ENCODE assay signal across 1 cellular context in the genomic region with DNA sequence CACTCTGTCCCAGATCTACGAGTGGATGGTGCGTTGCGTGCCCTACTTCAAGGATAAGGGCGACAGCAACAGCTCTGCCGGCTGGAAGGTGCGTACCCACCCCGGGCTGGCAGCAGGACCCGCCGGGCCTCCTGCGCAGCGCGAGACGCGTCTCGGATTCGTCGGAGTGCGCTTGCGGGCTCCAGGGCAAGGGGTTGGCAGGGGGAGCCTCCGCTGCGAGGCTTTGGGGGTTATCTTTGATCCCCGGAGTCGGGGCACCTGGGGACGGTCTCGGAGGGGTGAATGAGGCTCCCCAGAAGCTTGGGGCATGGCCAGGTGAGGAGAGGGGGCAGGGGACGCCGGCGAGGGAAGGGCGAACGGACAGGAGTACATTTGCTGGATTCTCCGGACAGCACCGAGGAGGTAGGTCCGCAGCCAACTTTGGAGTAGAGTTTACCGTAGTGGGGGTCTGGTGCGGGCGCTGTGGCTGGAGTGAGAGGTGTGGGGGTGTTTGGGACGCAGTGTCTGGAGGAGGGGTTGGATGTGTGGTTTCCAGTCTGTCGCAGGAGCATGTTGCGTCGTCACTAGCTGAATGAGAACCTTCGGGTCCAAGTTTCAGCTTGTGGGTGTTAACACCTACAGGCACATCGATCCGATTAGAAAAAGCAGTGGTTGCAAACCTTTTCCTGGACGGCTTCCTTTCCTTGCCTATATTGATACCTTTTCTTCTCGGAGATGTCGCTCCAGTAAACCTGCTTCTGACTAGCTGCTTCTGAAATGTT.
TF ChIP-seq lines count a peak whose summit lies in the region.

No MANE protein-coding gene starts in this region.

TF ChIP-seq in K562, 482 proteins besides CTCF, POLR2A, EP300 and RAD21 (continued from another document):
- TF ChIP-seq, protein P1, sequence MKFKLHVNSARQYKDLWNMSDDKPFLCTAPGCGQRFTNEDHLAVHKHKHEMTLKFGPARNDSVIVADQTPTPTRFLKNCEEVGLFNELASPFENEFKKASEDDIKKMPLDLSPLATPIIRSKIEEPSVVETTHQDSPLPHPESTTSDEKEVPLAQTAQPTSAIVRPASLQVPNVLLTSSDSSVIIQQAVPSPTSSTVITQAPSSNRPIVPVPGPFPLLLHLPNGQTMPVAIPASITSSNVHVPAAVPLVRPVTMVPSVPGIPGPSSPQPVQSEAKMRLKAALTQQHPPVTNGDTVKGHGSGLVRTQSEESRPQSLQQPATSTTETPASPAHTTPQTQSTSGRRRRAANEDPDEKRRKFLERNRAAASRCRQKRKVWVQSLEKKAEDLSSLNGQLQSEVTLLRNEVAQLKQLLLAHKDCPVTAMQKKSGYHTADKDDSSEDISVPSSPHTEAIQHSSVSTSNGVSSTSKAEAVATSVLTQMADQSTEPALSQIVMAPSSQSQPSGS (CRISPR knock-in tag; IDR thresholded peaks at IDR 0.05), result peak; percentile 14; the same call in 1 of the 2 replicates
- TF ChIP-seq, protein P2, sequence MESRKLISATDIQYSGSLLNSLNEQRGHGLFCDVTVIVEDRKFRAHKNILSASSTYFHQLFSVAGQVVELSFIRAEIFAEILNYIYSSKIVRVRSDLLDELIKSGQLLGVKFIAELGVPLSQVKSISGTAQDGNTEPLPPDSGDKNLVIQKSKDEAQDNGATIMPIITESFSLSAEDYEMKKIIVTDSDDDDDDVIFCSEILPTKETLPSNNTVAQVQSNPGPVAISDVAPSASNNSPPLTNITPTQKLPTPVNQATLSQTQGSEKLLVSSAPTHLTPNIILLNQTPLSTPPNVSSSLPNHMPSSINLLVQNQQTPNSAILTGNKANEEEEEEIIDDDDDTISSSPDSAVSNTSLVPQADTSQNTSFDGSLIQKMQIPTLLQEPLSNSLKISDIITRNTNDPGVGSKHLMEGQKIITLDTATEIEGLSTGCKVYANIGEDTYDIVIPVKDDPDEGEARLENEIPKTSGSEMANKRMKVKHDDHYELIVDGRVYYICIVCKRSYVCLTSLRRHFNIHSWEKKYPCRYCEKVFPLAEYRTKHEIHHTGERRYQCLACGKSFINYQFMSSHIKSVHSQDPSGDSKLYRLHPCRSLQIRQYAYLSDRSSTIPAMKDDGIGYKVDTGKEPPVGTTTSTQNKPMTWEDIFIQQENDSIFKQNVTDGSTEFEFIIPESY (CRISPR knock-in tag; IDR thresholded peaks at IDR 0.05), result peak; percentile 93
- no peak for TF ChIP-seq PRPF4 (IDR thresholded peaks at IDR 0.05; ENCODE audit: insufficient read depth, low read depth, low read length, poor library complexity, severe bottlenecking)
- TF ChIP-seq, protein P3, sequence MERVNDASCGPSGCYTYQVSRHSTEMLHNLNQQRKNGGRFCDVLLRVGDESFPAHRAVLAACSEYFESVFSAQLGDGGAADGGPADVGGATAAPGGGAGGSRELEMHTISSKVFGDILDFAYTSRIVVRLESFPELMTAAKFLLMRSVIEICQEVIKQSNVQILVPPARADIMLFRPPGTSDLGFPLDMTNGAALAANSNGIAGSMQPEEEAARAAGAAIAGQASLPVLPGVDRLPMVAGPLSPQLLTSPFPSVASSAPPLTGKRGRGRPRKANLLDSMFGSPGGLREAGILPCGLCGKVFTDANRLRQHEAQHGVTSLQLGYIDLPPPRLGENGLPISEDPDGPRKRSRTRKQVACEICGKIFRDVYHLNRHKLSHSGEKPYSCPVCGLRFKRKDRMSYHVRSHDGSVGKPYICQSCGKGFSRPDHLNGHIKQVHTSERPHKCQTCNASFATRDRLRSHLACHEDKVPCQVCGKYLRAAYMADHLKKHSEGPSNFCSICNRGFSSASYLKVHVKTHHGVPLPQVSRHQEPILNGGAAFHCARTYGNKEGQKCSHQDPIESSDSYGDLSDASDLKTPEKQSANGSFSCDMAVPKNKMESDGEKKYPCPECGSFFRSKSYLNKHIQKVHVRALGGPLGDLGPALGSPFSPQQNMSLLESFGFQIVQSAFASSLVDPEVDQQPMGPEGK (CRISPR knock-in tag; IDR thresholded peaks at IDR 0.05; ENCODE audit: borderline replicate concordance), result no peak
- peak; percentile 36 for TF ChIP-seq POLR2G (IDR thresholded peaks at IDR 0.05; ENCODE audit: low read depth, low read length)
